Comparison of ENCODE assay signal across 1 cellular context in genomic region chr1:10866314-10867091, GRCh38.
TF ChIP-seq lines count a peak whose summit lies in the region.

No MANE protein-coding gene starts in this region.

TF ChIP-seq in SK-N-SH treated with all-trans-retinoic acid at 6 μM for 48 hours, 23 proteins besides CTCF, POLR2A, EP300 and RAD21:
- TF ChIP-seq PATZ1 (CRISPR knock-in tag; IDR thresholded peaks at IDR 0.05; ENCODE audit: borderline replicate concordance) (no peak), RARB (CRISPR knock-in tag; IDR thresholded peaks at IDR 0.05) (no peak)
